In genomic region chr21:34035619-34036354, GRCh38 we compare ENCODE assay signal across 1 cellular context.
TF ChIP-seq lines count a peak whose summit lies in the region.

No MANE protein-coding gene starts in this region.

TF ChIP-seq in HCT116, 20 proteins besides CTCF, POLR2A, EP300 and RAD21 (continued from another document):
- no peak for TF ChIP-seq CEBPB (IDR thresholded peaks at IDR 0.05; ENCODE audit: low read depth)
- no peak for TF ChIP-seq EZH2 (IDR thresholded peaks at IDR 0.05)
- no peak for TF ChIP-seq EGR1 (IDR thresholded peaks at IDR 0.05; ENCODE audit: low read depth)
- no peak for TF ChIP-seq FOSL1 (IDR thresholded peaks at IDR 0.05; ENCODE audit: low read depth)
- TF ChIP-seq JUND (IDR thresholded peaks at IDR 0.05): no peak
- TF ChIP-seq SIN3A (IDR thresholded peaks at IDR 0.05; ENCODE audit: low read depth): no peak
- TF ChIP-seq REST (IDR thresholded peaks at IDR 0.05; ENCODE audit: low read depth): no peak
- TF ChIP-seq ZFX (IDR thresholded peaks at IDR 0.05): no peak
- no peak for TF ChIP-seq POLR2AphosphoS5 (IDR thresholded peaks at IDR 0.05; ENCODE audit: low read depth, low read length)
- no peak for TF ChIP-seq ZBTB33 (IDR thresholded peaks at IDR 0.05; ENCODE audit: extremely low read depth, insufficient replicate concordance, low read length)
- TF ChIP-seq MAX (IDR thresholded peaks at IDR 0.05): no peak
- no peak for TF ChIP-seq YY1 (IDR thresholded peaks at IDR 0.05; ENCODE audit: extremely low read depth, insufficient replicate concordance, low read depth, low read length)
TF ChIP-seq in HCT116: peak in this region for 0.
